2 cellular contexts compared by ENCODE assay signal in the genomic region with DNA sequence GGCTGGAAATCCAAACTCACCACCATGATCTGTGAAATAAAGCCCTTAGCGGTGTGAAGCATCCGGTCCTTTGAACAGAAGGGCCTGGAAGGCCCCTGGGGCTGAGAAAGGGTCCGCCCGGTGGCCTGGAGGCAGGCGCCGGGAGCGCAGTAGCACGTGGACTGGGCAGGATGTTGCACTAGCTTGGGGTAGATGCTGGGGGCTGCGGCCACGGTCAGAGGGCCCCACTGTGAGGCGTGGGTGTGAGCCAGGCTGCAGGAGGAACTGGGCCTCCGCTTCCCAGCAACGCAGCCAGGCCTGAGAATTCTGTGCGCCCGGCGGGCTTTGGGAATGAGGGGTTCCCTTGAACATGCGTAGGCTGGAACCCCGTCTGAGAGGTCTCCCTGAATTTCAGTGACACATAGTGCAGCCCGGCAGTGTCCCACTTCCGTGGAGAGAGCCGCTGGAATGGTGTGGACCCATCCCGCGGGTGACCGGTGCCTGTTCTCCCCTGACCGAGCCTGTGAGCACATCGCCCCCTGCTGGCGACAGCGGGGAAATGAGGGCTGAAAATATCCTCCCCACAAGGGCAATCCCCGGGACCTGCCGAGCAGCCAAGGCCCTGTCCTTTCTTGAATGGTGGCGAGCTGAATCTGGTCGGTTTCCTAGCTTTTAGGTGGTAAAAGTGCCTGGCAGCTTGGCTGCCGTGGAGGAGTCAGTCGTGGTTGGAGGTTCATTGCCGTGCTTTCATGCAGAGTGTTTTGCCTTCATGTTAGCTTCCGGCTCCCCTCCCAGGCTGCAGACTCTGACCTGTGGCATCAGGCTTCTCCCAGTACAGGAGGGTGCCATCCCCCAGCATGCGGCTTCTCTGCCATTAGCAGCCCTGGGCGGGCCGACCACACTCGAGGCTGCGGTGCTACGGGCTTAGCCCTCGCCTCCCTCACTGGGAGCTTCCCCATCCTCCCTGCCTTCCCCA.
TF ChIP-seq lines count a peak whose summit lies in the region.

No MANE protein-coding gene starts in this region.

TF ChIP-seq in IMR-90, 13 proteins besides CTCF, POLR2A, EP300 and RAD21:
- TF ChIP-seq, protein P1, sequence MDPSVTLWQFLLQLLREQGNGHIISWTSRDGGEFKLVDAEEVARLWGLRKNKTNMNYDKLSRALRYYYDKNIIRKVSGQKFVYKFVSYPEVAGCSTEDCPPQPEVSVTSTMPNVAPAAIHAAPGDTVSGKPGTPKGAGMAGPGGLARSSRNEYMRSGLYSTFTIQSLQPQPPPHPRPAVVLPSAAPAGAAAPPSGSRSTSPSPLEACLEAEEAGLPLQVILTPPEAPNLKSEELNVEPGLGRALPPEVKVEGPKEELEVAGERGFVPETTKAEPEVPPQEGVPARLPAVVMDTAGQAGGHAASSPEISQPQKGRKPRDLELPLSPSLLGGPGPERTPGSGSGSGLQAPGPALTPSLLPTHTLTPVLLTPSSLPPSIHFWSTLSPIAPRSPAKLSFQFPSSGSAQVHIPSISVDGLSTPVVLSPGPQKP (IDR thresholded peaks at IDR 0.05; ENCODE audit: borderline replicate concordance, low read depth, low read length): no peak
- peak; percentile 61 for TF ChIP-seq SMC3 (IDR thresholded peaks at IDR 0.05; ENCODE audit: low read depth, low read length)

TF ChIP-seq in WTC11, 78 proteins besides CTCF, POLR2A, EP300 and RAD21:
- TF ChIP-seq FOXP1 (CRISPR knock-in tag; IDR thresholded peaks at IDR 0.05; ENCODE audit: borderline replicate concordance) (0 out of 2 replicates have a peak, but pooled peaks have one; percentile 57), ZNF671 (CRISPR knock-in tag; IDR thresholded peaks at IDR 0.05) (no peak), GABPB1 (CRISPR knock-in tag; IDR thresholded peaks at IDR 0.05) (peak; percentile 34; the same call in 1 of the 2 replicates), NR1H2 (CRISPR knock-in tag; IDR thresholded peaks at IDR 0.05) (no peak), ZNF263 (CRISPR knock-in tag; IDR thresholded peaks at IDR 0.05; ENCODE audit: low read depth) (no peak), HMGA2 (CRISPR knock-in tag; IDR thresholded peaks at IDR 0.05) (no peak), SP1 (CRISPR knock-in tag; conservative IDR thresholded peaks at IDR 0.05) (no peak)
